ENCODE assay signal across 8 cellular contexts in the genomic region with DNA sequence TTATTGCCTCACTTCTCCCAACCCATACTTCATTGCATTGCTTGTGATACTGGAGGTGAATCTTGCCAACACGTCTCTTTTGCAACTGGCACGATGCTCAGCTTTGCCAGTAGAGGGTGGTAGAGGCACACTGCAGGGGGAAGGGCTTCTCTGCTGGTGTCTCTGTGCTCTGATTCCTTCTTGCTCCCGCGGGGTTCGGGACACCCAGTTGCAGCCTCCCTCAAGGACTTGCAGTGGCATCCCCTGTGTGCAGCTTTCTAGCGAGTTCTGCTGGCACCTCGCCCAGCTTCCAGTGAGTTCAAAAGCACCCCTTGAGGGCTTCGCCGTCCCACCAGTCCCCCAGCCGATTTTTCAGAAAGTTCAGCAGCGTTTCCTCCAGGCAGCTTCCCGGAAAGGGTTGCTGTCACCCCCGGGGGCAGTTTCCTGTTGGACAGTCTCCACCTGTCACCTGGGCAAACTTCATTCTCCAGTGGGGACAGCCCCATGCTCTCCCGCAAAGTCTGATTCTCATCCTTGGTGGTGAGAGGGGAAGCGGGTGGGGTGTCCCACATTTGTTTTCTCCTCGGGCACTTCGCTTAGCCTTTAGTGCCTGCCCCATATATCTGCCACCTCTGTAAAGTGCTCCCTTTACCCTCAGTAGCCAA. TPM values are rescaled to one million over a fixed set of nuclear protein-coding genes. Genes with fewer than 3 reads are reported as not detected.
A peak's percentile ranks its signal among the peaks of the same experiment; 100 is the strongest.
DNase-seq lines count a peak whose midpoint lies in the region; ATAC-seq lines count a peak whose summit lies in the region.

No MANE protein-coding gene starts in this region.

- H3K4me3 Mint-ChIP-seq in CD4-positive, CD25-positive, alpha-beta regulatory T cell = peak overlapping the region in 3 of 4 donors; percentile 81 to 86 (median 85)
- H3K4me3 Mint-ChIP-seq in natural killer cell treated with Interleukin-12 subunit alpha and Interleukin-12 subunit beta and Interleukin-15 and Interleukin-18, amount 100 ng/mL, for 72 hours = peak overlapping the region; percentile 65

- H3K36me3 ChIP-seq in CD4-positive, CD25-positive, alpha-beta regulatory T cell (ENCODE audit: control insufficient read depth, insufficient read depth, low read length) = no peaks in the 10 kb centered on the region

- peaks cover 3% of the 10 kb centered on the region for H3K27me3 ChIP-seq in CD4-positive, CD25-positive, alpha-beta regulatory T cell (ENCODE audit: control insufficient read depth, insufficient read depth, low read length)

- H3K9me3 ChIP-seq in CD4-positive, CD25-positive, alpha-beta regulatory T cell (ENCODE audit: control insufficient read depth in 2 of 2, low read length in 2 of 2) = no peaks in the 10 kb centered on the region

- H3K27ac Mint-ChIP-seq in CD4-positive, CD25-positive, alpha-beta regulatory T cell = peak overlapping the region; percentile 42 to 86 (median 83)
- peak overlapping the region in 1 of 2 donors; percentile 50 for H3K27ac Mint-ChIP-seq in natural killer cell treated with Interleukin-12 subunit alpha and Interleukin-12 subunit beta and Interleukin-15 and Interleukin-18, amount 100 ng/mL, for 72 hours

- peaks cover 0 to 23% (median 10%) of the 10 kb centered on the region in 4 donors for H3K4me1 Mint-ChIP-seq in CD4-positive, CD25-positive, alpha-beta regulatory T cell
- H3K4me1 Mint-ChIP-seq in natural killer cell treated with Interleukin-12 subunit alpha and Interleukin-12 subunit beta and Interleukin-15 and Interleukin-18, amount 100 ng/mL, for 72 hours (ENCODE audit: low read depth in 2 of 2) = peaks cover 10 to 13% of the 10 kb centered on the region in 2 donors

- H3K4me1 ChIP-seq in CD4-positive, CD25-positive, alpha-beta regulatory T cell (ENCODE audit: control insufficient read depth, insufficient read depth, low read length, poor library complexity, severe bottlenecking) = no peaks in the 10 kb centered on the region

- peaks cover 10% of the 10 kb centered on the region for H3K27me3 Mint-ChIP-seq in CD4-positive, CD25-positive, alpha-beta regulatory T cell
- H3K27me3 Mint-ChIP-seq in natural killer cell treated with Interleukin-12 subunit alpha and Interleukin-12 subunit beta and Interleukin-15 and Interleukin-18, amount 100 ng/mL, for 72 hours = peaks cover 0 to 7% of the 10 kb centered on the region in 2 donors

- H3K36me3 Mint-ChIP-seq in CD4-positive, CD25-positive, alpha-beta regulatory T cell = no peaks in the 10 kb centered on the region
- no peaks in the 10 kb centered on the region for H3K36me3 Mint-ChIP-seq in natural killer cell treated with Interleukin-12 subunit alpha and Interleukin-12 subunit beta and Interleukin-15 and Interleukin-18, amount 100 ng/mL, for 72 hours

- peak; percentile 29 to 64 (median 59) for DNase-seq in CD4-positive, CD25-positive, alpha-beta regulatory T cell
- DNase-seq in HS-5 (ENCODE audit: low read depth) (peak; percentile 35), NOMO-1 treated with dmso at 0.1 percent for 144 hours (lab: John Stamatoyannopoulos, UW; ENCODE audit: unreplicated experiment) (peak; percentile 75)
- DNase-seq in activated CD8-positive, alpha-beta memory T cell treated with anti-CD3 and anti-CD28 coated beads, Interleukin-2, amount 50 U/mL, for 24 hours (ENCODE audit: extremely low read depth) = peak; percentile 29
- DNase-seq in natural killer cell treated with Interleukin-12 subunit alpha and Interleukin-12 subunit beta and Interleukin-15 and Interleukin-18, amount 100 ng/mL, for 72 hours (ENCODE audit: low spot score) = peak; percentile 73
- peak; percentile 66 for DNase-seq in stimulated activated naive CD8-positive, alpha-beta T cell treated with anti-CD3 and anti-CD28 coated beads, Interleukin-15, Interleukin-2, amounts not matched to agents 100 U/mL and 50 U/mL, for 24 hours

- H3K27ac ChIP-seq in CD4-positive, CD25-positive, alpha-beta regulatory T cell (ENCODE audit: insufficient read depth, low read length, poor library complexity, severe bottlenecking) = no peak overlapping the region

- H3K9me3 Mint-ChIP-seq in CD4-positive, CD25-positive, alpha-beta regulatory T cell = peaks cover 0 to 2% (median 0%) of the 10 kb centered on the region in 7 donors
- no peaks in the 10 kb centered on the region for H3K9me3 Mint-ChIP-seq in natural killer cell treated with Interleukin-12 subunit alpha and Interleukin-12 subunit beta and Interleukin-15 and Interleukin-18, amount 100 ng/mL, for 72 hours

- peak overlapping the region; percentile 32 for H3K4me3 ChIP-seq in CD4-positive, CD25-positive, alpha-beta regulatory T cell (ENCODE audit: low read depth, low read length)

- peak; percentile 74 to 81 for ATAC-seq in CD4-positive, CD25-positive, alpha-beta regulatory T cell (ENCODE audit: low read depth in 2 of 2)
- ATAC-seq in GM19397 (IDR thresholded peaks at IDR 0.05; ENCODE audit: unreplicated experiment) = peak; percentile 60
- ATAC-seq in esophagus mucosa = peak; percentile 84
- peak; percentile 77 to 84 for ATAC-seq in natural killer cell treated with Interleukin-12 subunit alpha and Interleukin-12 subunit beta and Interleukin-15 and Interleukin-18, amount 100 ng/mL, for 72 hours
- peak; percentile 79 for ATAC-seq in stimulated activated naive CD8-positive, alpha-beta T cell treated with anti-CD3 and anti-CD28 coated beads, Interleukin-15, Interleukin-2, amounts not matched to agents 100 U/mL and 50 U/mL, for 24 hours

RNA-seq across cellular contexts. Expression of a gene that starts 35.4 kb away (rescaled TPM):
- total RNA-seq in CD4-positive, CD25-positive, alpha-beta regulatory T cell = not detected
- polyA plus RNA-seq in CD4-positive, CD25-positive, alpha-beta regulatory T cell = not detected
- total RNA-seq in esophagus mucosa = 0.08 TPM
- not detected for total RNA-seq in natural killer cell treated with Interleukin-12 subunit alpha and Interleukin-12 subunit beta and Interleukin-15 and Interleukin-18, amount 100 ng/mL, for 72 hours

RNA-seq across cellular contexts. Expression of a gene that starts 59.2 kb away (rescaled TPM):
- total RNA-seq in CD4-positive, CD25-positive, alpha-beta regulatory T cell = not detected
- not detected for polyA plus RNA-seq in CD4-positive, CD25-positive, alpha-beta regulatory T cell
- total RNA-seq in esophagus mucosa = 0.80 TPM
- not detected for total RNA-seq in natural killer cell treated with Interleukin-12 subunit alpha and Interleukin-12 subunit beta and Interleukin-15 and Interleukin-18, amount 100 ng/mL, for 72 hours
